Comparison of ENCODE assay signal across 1 cellular context in genomic region chr1:181117648-181118449, GRCh38.
TF ChIP-seq lines count a peak whose summit lies in the region.

No MANE protein-coding gene starts in this region.

TF ChIP-seq in HEK293, 187 proteins besides CTCF, POLR2A, EP300 and RAD21 (continued from another document):
- TF ChIP-seq ZBTB11 (tag by site-specific recombination; conservative IDR thresholded peaks at IDR 0.05; ENCODE audit: low read depth) (no peak), ZNF704 (tag by site-specific recombination; IDR thresholded peaks at IDR 0.05) (no peak), ZNF175 (tag by site-specific recombination; IDR thresholded peaks at IDR 0.05) (no peak), SCRT2 (tag by site-specific recombination; IDR thresholded peaks at IDR 0.05) (no peak), ZNF16 (tag by site-specific recombination; IDR thresholded peaks at IDR 0.05; ENCODE audit: low read depth) (no peak), KLF1 (tag by site-specific recombination; IDR thresholded peaks at IDR 0.05) (peak; percentile 39)
